26 cellular contexts compared by ENCODE assay signal in genomic region chr11:134346101-134346975, GRCh38. TPM values are rescaled to one million over a fixed set of nuclear protein-coding genes. Genes with fewer than 3 reads are reported as not detected.
A peak's percentile ranks its signal among the peaks of the same experiment; 100 is the strongest.
DNase-seq lines count a peak whose midpoint lies in the region; ATAC-seq and TF ChIP-seq lines count a peak whose summit lies in the region.
"Had no signal": no experiment of that assay in that cellular context is flagged by ENCODE, and none has a peak within 500 bp of the region (broad histone marks: within the 10 kb centered on the region; RNA-seq: fewer than 3 reads in every experiment).

No MANE protein-coding gene starts in this region.

- TF ChIP-seq CTCF in right atrium auricular region (IDR thresholded peaks at IDR 0.05) (no peak), heart right ventricle (IDR thresholded peaks at IDR 0.05) (no peak)

- peak; percentile 52 for DNase-seq in right atrium auricular region (ENCODE audit: low spot score)
- no peak for DNase-seq in heart right ventricle
- peak; percentile 66 for DNase-seq in NCI-H69 (lab: John Stamatoyannopoulos, UW)
- DNase-seq in islet precursor cell = peak; percentile 52
- no peak for DNase-seq in aorta
- DNase-seq: activated CD4-positive, alpha-beta T cell treated with anti-CD3 and anti-CD28 coated beads, Interleukin-2, amount 50 U/mL, for 48 hours; activated naive CD4-positive, alpha-beta T cell treated with Interleukin-2 at 50 U/mL for 16 hours; activated T-cell treated with anti-CD3 and anti-CD28 coated beads, Interleukin-2, amount 50 U/mL, for 4 hours; anterior cingulate cortex; caudate nucleus; esophagus squamous epithelium; Karpas-422; left cardiac atrium; NCI-H2081 treated with DMSO at 0.1 percent for 48 hours; SIG-M5; stimulated activated naive CD4-positive, alpha-beta T cell treated with Interleukin-2 at 50 U/mL for 16 hours; transverse colon; WERI-Rb-1 had no signal

- intact Hi-C loops in heart right ventricle (cut with DNase I) (no loop called here), aorta (cut with DNase I) (no loop called here)

- 77 to 79% methylated on average over 22 of the region's 22 CpGs for WGBS in heart right ventricle, 2 donors
- 78 to 79% methylated on average over 22 of the region's 22 CpGs for WGBS in aorta, 2 donors

- ATAC-seq in heart right ventricle (no peak), aorta (ENCODE audit: low FRiP score) (peak; percentile 16), GM21786 (IDR thresholded peaks at IDR 0.05; ENCODE audit: unreplicated experiment) (no peak), HG03460 (IDR thresholded peaks at IDR 0.05; ENCODE audit: unreplicated experiment) (no peak), HG03457 (IDR thresholded peaks at IDR 0.05; ENCODE audit: unreplicated experiment) (no peak)
- ATAC-seq: activated T-cell treated with anti-CD3 and anti-CD28 coated beads, Interleukin-2, amount 50 U/mL, for 4 hours; CD8-positive, alpha-beta T cell; HCT116; naive thymus-derived CD8-positive, alpha-beta T cell; T-cell had no signal

- H3K4me1 ChIP-seq in right atrium auricular region (no peaks in the 10 kb centered on the region), heart right ventricle (no peaks in the 10 kb centered on the region), aorta (ENCODE audit: control insufficient read depth in 1 of 2, insufficient read depth in 2 of 2, low read length in 2 of 2) (no peaks in the 10 kb centered on the region)
- H3K4me1 ChIP-seq: transverse colon had no signal

- no peak overlapping the region for H3K27ac ChIP-seq in right atrium auricular region
- no peak overlapping the region for H3K27ac ChIP-seq in heart right ventricle
- H3K27ac ChIP-seq in aorta (ENCODE audit: low read depth in 1 of 2, low read length in 2 of 2) = no peak overlapping the region
- H3K27ac ChIP-seq: esophagus squamous epithelium, skin epidermis, transverse colon, WERI-Rb-1 had no signal

- H3K4me3 ChIP-seq in right atrium auricular region = no peak overlapping the region
- H3K4me3 ChIP-seq in heart right ventricle = no peak overlapping the region
- H3K4me3 ChIP-seq in aorta (ENCODE audit: low read length in 2 of 2) = no peak overlapping the region
- H3K4me3 ChIP-seq: esophagus squamous epithelium, skin epidermis, transverse colon had no signal

- no peaks in the 10 kb centered on the region for H3K9me3 ChIP-seq in right atrium auricular region
- peaks cover 0 to 2% (median 0%) of the 10 kb centered on the region in 11 donors for H3K9me3 ChIP-seq in heart right ventricle
- no peaks in the 10 kb centered on the region for H3K9me3 ChIP-seq in aorta (ENCODE audit: control insufficient read depth, low read length)
- H3K9me3 ChIP-seq: esophagus squamous epithelium, transverse colon had no signal

- no peaks in the 10 kb centered on the region for H3K27me3 ChIP-seq in right atrium auricular region
- H3K27me3 ChIP-seq in heart right ventricle = peaks cover 0 to 31% (median 20%) of the 10 kb centered on the region in 7 donors
- no peaks in the 10 kb centered on the region for H3K27me3 ChIP-seq in aorta (ENCODE audit: control insufficient read depth in 1 of 2, insufficient read depth in 2 of 2, low read length in 1 of 2)
- H3K27me3 ChIP-seq: transverse colon had no signal

- H3K36me3 ChIP-seq in right atrium auricular region = no peaks in the 10 kb centered on the region
- H3K36me3 ChIP-seq in heart right ventricle = no peaks in the 10 kb centered on the region
- no peaks in the 10 kb centered on the region for H3K36me3 ChIP-seq in aorta (ENCODE audit: control insufficient read depth in 1 of 2, insufficient read depth in 2 of 2, low read length in 1 of 2)
- H3K36me3 ChIP-seq: esophagus squamous epithelium, transverse colon had no signal

RNA-seq across cellular contexts. Expression of gene GLB1L2, which starts 14.6 kb away (rescaled TPM):
- 1 to 10 TPM in 1 of 2 donors, under 1 TPM in 1; 0.22 to 2.4 TPM for total RNA-seq in right atrium auricular region
- total RNA-seq in heart right ventricle = under 1 TPM; 0.11 to 0.72 (median 0.31) TPM
- under 1 TPM; 0.22 to 0.29 TPM for polyA plus RNA-seq in heart right ventricle
- total RNA-seq in aorta = 1 to 10 TPM in 1 of 2 donors, under 1 TPM in 1; 0.94 to 1.5 TPM
- 1 to 10 TPM in 1 of 2 donors, not detected in 1; 2.2 TPM for polyA plus RNA-seq in aorta

Comparison
In these comparisons a context has a peak if more than half of its experiments do, and no peak if none do; other contexts are left out.
1. DNase-seq: peak in right atrium auricular region (single experiment), NCI-H69 (single experiment) and islet precursor cell (single experiment); none in heart right ventricle (0 of 2) and aorta (0 of 2).